19 cellular contexts compared by ENCODE assay signal in genomic region chr1:11523746-11524464, GRCh38. TPM values are rescaled to one million over a fixed set of nuclear protein-coding genes. Genes with fewer than 3 reads are reported as not detected.
DNase-seq lines count a peak whose midpoint lies in the region; ATAC-seq and TF ChIP-seq lines count a peak whose summit lies in the region.
"Had no signal": no experiment of that assay in that cellular context is flagged by ENCODE, and none has a peak within 500 bp of the region (broad histone marks: within the 10 kb centered on the region; RNA-seq: fewer than 3 reads in every experiment).

No MANE protein-coding gene starts in this region.

- H3K9me3 ChIP-seq in neuronal stem cell (replicated peaks in 1 of 2; ENCODE audit: control insufficient read depth in 2 of 2, insufficient read depth in 1 of 2, low read depth in 1 of 2, low read length in 2 of 2) = no peaks in the 10 kb centered on the region
- no peaks in the 10 kb centered on the region for H3K9me3 ChIP-seq in upper lobe of right lung
- H3K9me3 ChIP-seq: A549 had no signal

- no peak overlapping the region for H3K4me3 Mint-ChIP-seq in natural killer cell treated with Interleukin-12 subunit alpha and Interleukin-12 subunit beta and Interleukin-15 and Interleukin-18, amount 100 ng/mL, for 72 hours
- H3K4me3 Mint-ChIP-seq in natural killer cell = no peak overlapping the region
- H3K4me3 Mint-ChIP-seq in chondrocyte (ENCODE audit: unreplicated experiment) = no peak overlapping the region

- peaks cover 0 to 2% of the 10 kb centered on the region in 2 donors for H3K27me3 Mint-ChIP-seq in natural killer cell treated with Interleukin-12 subunit alpha and Interleukin-12 subunit beta and Interleukin-15 and Interleukin-18, amount 100 ng/mL, for 72 hours
- H3K27me3 Mint-ChIP-seq in natural killer cell (ENCODE audit: low read depth in 2 of 2) = no peaks in the 10 kb centered on the region
- peaks cover 3% of the 10 kb centered on the region for H3K27me3 Mint-ChIP-seq in chondrocyte (ENCODE audit: low read depth)
- H3K27me3 Mint-ChIP-seq: CD4-positive, alpha-beta memory T cell had no signal

- peak overlapping the region; percentile 70 for H3K9ac ChIP-seq in neuronal stem cell (ENCODE audit: low read depth, low read length, poor library complexity)
- H3K9ac ChIP-seq: GM23248 had no signal

- peak overlapping the region; percentile 75 for H2BK5ac ChIP-seq in neuronal stem cell (ENCODE audit: low read length)

- DNase-seq in natural killer cell treated with Interleukin-12 subunit alpha and Interleukin-12 subunit beta and Interleukin-15 and Interleukin-18, amount 100 ng/mL, for 72 hours (ENCODE audit: low spot score) = peak; percentile 51
- DNase-seq in natural killer cell (no peak), chondrocyte (ENCODE audit: low spot score) (peak; percentile 72), neuronal stem cell (ENCODE audit: low spot score) (no peak), upper lobe of right lung (peak; percentile 50), cerebellar cortex (ENCODE audit: low spot score) (no peak), left cardiac atrium (no peak)
- DNase-seq: CD4-positive, alpha-beta memory T cell; DMS153; GDM1; GM23248; KG1; NCI-H1105 treated with DMSO at 0.1 percent for 48 hours; NCI-H1694; NCI-H774; OCI-M1; SHP77 had no signal

- no peaks in the 10 kb centered on the region for H3K4me1 Mint-ChIP-seq in natural killer cell treated with Interleukin-12 subunit alpha and Interleukin-12 subunit beta and Interleukin-15 and Interleukin-18, amount 100 ng/mL, for 72 hours (ENCODE audit: low read depth in 2 of 2)
- H3K4me1 Mint-ChIP-seq in natural killer cell (no peaks in the 10 kb centered on the region), chondrocyte (ENCODE audit: low read depth) (no peaks in the 10 kb centered on the region)
- H3K4me1 Mint-ChIP-seq: CD4-positive, alpha-beta memory T cell had no signal

- peaks cover 1 to 5% of the 10 kb centered on the region in 2 donors for H3K36me3 ChIP-seq in neuronal stem cell (replicated peaks in 1 of 2; ENCODE audit: control insufficient read depth in 2 of 2, insufficient read depth in 2 of 2, low read length in 2 of 2)
- no peaks in the 10 kb centered on the region for H3K36me3 ChIP-seq in upper lobe of right lung

- H3K27ac Mint-ChIP-seq in natural killer cell treated with Interleukin-12 subunit alpha and Interleukin-12 subunit beta and Interleukin-15 and Interleukin-18, amount 100 ng/mL, for 72 hours = no peak overlapping the region
- H3K27ac Mint-ChIP-seq in natural killer cell (no peak overlapping the region), chondrocyte (ENCODE audit: unreplicated experiment) (no peak overlapping the region)
- H3K27ac Mint-ChIP-seq: CD4-positive, alpha-beta memory T cell had no signal

- H2BK15ac ChIP-seq in neuronal stem cell (ENCODE audit: low read length) = peak overlapping the region; percentile 37

- H3K27me3 ChIP-seq in neuronal stem cell (ENCODE audit: control insufficient read depth in 3 of 3, insufficient read depth in 3 of 3, low read depth in 1 of 3, low read length in 3 of 3) (no peaks in the 10 kb centered on the region), upper lobe of right lung (no peaks in the 10 kb centered on the region)

- H3K36me3 Mint-ChIP-seq in natural killer cell treated with Interleukin-12 subunit alpha and Interleukin-12 subunit beta and Interleukin-15 and Interleukin-18, amount 100 ng/mL, for 72 hours = no peaks in the 10 kb centered on the region
- H3K36me3 Mint-ChIP-seq in natural killer cell (no peaks in the 10 kb centered on the region), chondrocyte (ENCODE audit: low read depth) (no peaks in the 10 kb centered on the region)
- H3K36me3 Mint-ChIP-seq: CD4-positive, alpha-beta memory T cell had no signal

- no peak overlapping the region for H3K4ac ChIP-seq in neuronal stem cell (ENCODE audit: low read length)

- no peak overlapping the region for H3K4me2 ChIP-seq in neuronal stem cell (ENCODE audit: insufficient read depth, low read length, poor library complexity, severe bottlenecking)
- H3K4me2 ChIP-seq: A549 had no signal

- no CpG with 5 or more reads among the region's 9 CpGs for WGBS in neuronal stem cell (ENCODE audit: extremely low coverage in 2 of 2, insufficient read length in 2 of 2, insufficient replicate concordance in 1 of 2), 2 donors

- ATAC-seq in natural killer cell treated with Interleukin-12 subunit alpha and Interleukin-12 subunit beta and Interleukin-15 and Interleukin-18, amount 100 ng/mL, for 72 hours = peak in 1 of 2 donors; percentile 3
- no peak for ATAC-seq in natural killer cell
- ATAC-seq in upper lobe of right lung = no peak
- ATAC-seq in HG02981 (IDR thresholded peaks at IDR 0.05; ENCODE audit: unreplicated experiment) = no peak
- no peak for ATAC-seq in left cardiac atrium
- ATAC-seq: A549 had no signal

- no peak overlapping the region for H2BK120ac ChIP-seq in neuronal stem cell (ENCODE audit: low read depth, low read length)

- H3K27ac ChIP-seq in neuronal stem cell (replicated peaks; ENCODE audit: low read length) (no peak overlapping the region), upper lobe of right lung (no peak overlapping the region)
- H3K27ac ChIP-seq: A549, GM23248 had no signal

- TF ChIP-seq CTCF in natural killer cell (IDR thresholded peaks at IDR 0.05) (no peak), chondrocyte (IDR thresholded peaks at IDR 0.05) (no peak), upper lobe of right lung (IDR thresholded peaks at IDR 0.05) (no peak)

- peak overlapping the region; percentile 30 for H4K91ac ChIP-seq in neuronal stem cell (ENCODE audit: low read depth, low read length, poor library complexity)

- no peaks in the 10 kb centered on the region for H3K4me1 ChIP-seq in neuronal stem cell (ENCODE audit: control insufficient read depth in 2 of 2, insufficient read depth in 1 of 2, low read depth in 1 of 2, low read length in 2 of 2)
- H3K4me1 ChIP-seq in upper lobe of right lung = no peaks in the 10 kb centered on the region
- H3K4me1 ChIP-seq: A549 had no signal

- H3K23ac ChIP-seq in neuronal stem cell (ENCODE audit: low read depth, low read length, poor library complexity) = no peak overlapping the region

- H3K79me1 ChIP-seq in neuronal stem cell (ENCODE audit: low read depth, low read length) = peaks cover 5% of the 10 kb centered on the region

- H4K8ac ChIP-seq in neuronal stem cell (ENCODE audit: low read depth, low read length) = peak overlapping the region; percentile 43

- H3K4me3 ChIP-seq in neuronal stem cell (ENCODE audit: low read length in 2 of 2) (no peak overlapping the region), upper lobe of right lung (no peak overlapping the region)
- H3K4me3 ChIP-seq: A549, GM23248 had no signal

- no peaks in the 10 kb centered on the region for H3K9me3 Mint-ChIP-seq in natural killer cell treated with Interleukin-12 subunit alpha and Interleukin-12 subunit beta and Interleukin-15 and Interleukin-18, amount 100 ng/mL, for 72 hours
- no peaks in the 10 kb centered on the region for H3K9me3 Mint-ChIP-seq in natural killer cell
- H3K9me3 Mint-ChIP-seq in chondrocyte (ENCODE audit: low read depth) = no peaks in the 10 kb centered on the region
- H3K9me3 Mint-ChIP-seq: CD4-positive, alpha-beta memory T cell had no signal

- H2AFZ ChIP-seq in neuronal stem cell (ENCODE audit: low read length) = no peak overlapping the region
- H2AFZ ChIP-seq: GM23248 had no signal

- no peak overlapping the region for H2BK12ac ChIP-seq in neuronal stem cell (ENCODE audit: low read length)

- peak overlapping the region; percentile 76 for H3K18ac ChIP-seq in neuronal stem cell (ENCODE audit: low read length)

- intact Hi-C loops in natural killer cell (cut with micrococcal nuclease) (no loop called here), upper lobe of right lung (cut with DNase I) (no loop called here), left cardiac atrium (cut with DNase I) (no loop called here)

- peak overlapping the region; percentile 38 for H3K14ac ChIP-seq in neuronal stem cell (ENCODE audit: low read length)

- peak overlapping the region; percentile 61 for H2AK5ac ChIP-seq in neuronal stem cell (ENCODE audit: low read depth, low read length)

RNA-seq across cellular contexts. Expression of gene DISP3, which starts 45.0 kb away (rescaled TPM):
- total RNA-seq in natural killer cell treated with Interleukin-12 subunit alpha and Interleukin-12 subunit beta and Interleukin-15 and Interleukin-18, amount 100 ng/mL, for 72 hours = 1 to 10 TPM in 1 of 2 donors, under 1 TPM in 1; 0.81 to 1.8 TPM
- total RNA-seq in natural killer cell (under 1 TPM; 0.24 to 0.68 (median 0.60) TPM), chondrocyte (0.05 to 0.21 TPM in 2 of 3 replicates, not detected in the other), upper lobe of right lung (not detected), left cardiac atrium (under 1 TPM; 0.05 to 0.06 TPM)
- 1.1 TPM for polyA plus RNA-seq in neuronal stem cell (2013, experiment 1 of 2)
- polyA plus RNA-seq in neuronal stem cell (2013, experiment 2 of 2) = 1.3 TPM
- total RNA-seq: GM23248 had no signal
- polyA plus RNA-seq: GM23248 had no signal

Comparison
In these comparisons a context has a peak if more than half of its experiments do, and no peak if none do; other contexts are left out.
1. DNase-seq: peak in natural killer cell treated with Interleukin-12 subunit alpha and Interleukin-12 subunit beta and Interleukin-15 and Interleukin-18, amount 100 ng/mL, for 72 hours (single experiment), chondrocyte (single experiment) and upper lobe of right lung (single experiment); none in natural killer cell (single experiment), neuronal stem cell (single experiment), cerebellar cortex (single experiment) and left cardiac atrium (single experiment).